25 cellular contexts compared by ENCODE assay signal in the genomic region with DNA sequence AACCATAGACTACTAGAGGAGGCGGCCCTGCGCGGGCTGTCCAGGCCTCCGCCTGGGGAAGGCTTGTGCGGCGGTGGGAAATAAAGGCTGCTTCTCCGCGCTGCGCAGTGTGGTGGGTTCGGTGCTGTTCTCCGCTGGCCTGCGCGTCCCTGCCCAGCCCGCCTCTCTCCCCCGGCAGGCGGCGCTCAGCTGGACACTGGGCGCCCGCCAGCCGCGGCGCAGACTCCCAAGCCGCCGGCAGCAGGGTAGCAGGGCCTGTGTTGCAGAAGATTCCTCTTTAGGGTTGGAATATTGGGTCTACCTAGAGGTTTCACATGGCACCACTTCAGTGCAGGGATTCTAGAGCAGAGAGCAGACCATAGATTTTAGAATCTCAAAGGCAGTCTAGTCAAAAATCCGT.
"Had no signal": no experiment of that assay in that cellular context is flagged by ENCODE, and none has a peak within 500 bp of the region (broad histone marks: within the 10 kb centered on the region; RNA-seq: fewer than 3 reads in every experiment).

No MANE protein-coding gene starts in this region.

- H3K27me3 ChIP-seq: brain microvascular endothelial cell, dorsolateral prefrontal cortex, esophagus squamous epithelium had no signal

- ATAC-seq: activated CD4-positive, alpha-beta T cell treated with anti-CD3 and anti-CD28 coated beads for 36 hours; activated CD8-positive, alpha-beta T cell treated with anti-CD3 and anti-CD28 coated beads for 36 hours; activated T-cell treated with anti-CD3 and anti-CD28 coated beads, Interleukin-2, amount 50 U/mL, for 4 hours; activated T-helper 17 cell treated with anti-CD3 and anti-CD28 coated beads, Interleukin-2, amount 50 U/mL, for 72 hours; gastroesophageal sphincter had no signal

- H3K4me3 ChIP-seq: coronary artery, dorsolateral prefrontal cortex, esophagus squamous epithelium, gastroesophageal sphincter had no signal

- H3K9me3 ChIP-seq: esophagus squamous epithelium, gastroesophageal sphincter had no signal

- H3K4me3 Mint-ChIP-seq: activated CD4-positive, alpha-beta T cell treated with anti-CD3 and anti-CD28 coated beads for 36 hours; activated CD8-positive, alpha-beta T cell treated with anti-CD3 and anti-CD28 coated beads for 36 hours; activated naive CD8-positive, alpha-beta T cell treated with anti-CD3 and anti-CD28 coated beads, Interleukin-2, amount 10 ng/mL, durations not matched to agents 7 days and 5 days; activated T-cell treated with anti-CD3 and anti-CD28 coated beads, Interleukin-2, amount 50 U/mL, for 4 hours; activated T-helper 17 cell treated with anti-CD3 and anti-CD28 coated beads, Interleukin-2, amount 50 U/mL, for 72 hours; central memory CD8-positive, alpha-beta T cell; dendritic cell treated with granulocyte-macrophage colony-stimulating factor and Interleukin-4, amounts not matched to agents 40 ng/mL and 50 ng/mL, for 4 days had no signal

- H3K36me3 Mint-ChIP-seq: activated naive CD8-positive, alpha-beta T cell treated with anti-CD3 and anti-CD28 coated beads, Interleukin-2, amount 10 ng/mL, durations not matched to agents 7 days and 5 days had no signal

- DNase-seq: activated CD4-positive, alpha-beta T cell treated with anti-CD3 and anti-CD28 coated beads for 36 hours; activated CD4-positive, alpha-beta T cell treated with anti-CD3 and anti-CD28 coated beads, Interleukin-2, amount 50 U/mL, for 1 hour; activated CD4-positive, alpha-beta T cell treated with anti-CD3 and anti-CD28 coated beads, Interleukin-2, amount 50 U/mL, for 48 hours; activated CD4-positive, CD25-positive, alpha-beta regulatory T cell; activated CD4-positive, CD25-positive, alpha-beta regulatory T cell treated with anti-CD3 and anti-CD28 coated beads, Interleukin-2, amount 50 U/mL, for 72 hours; activated CD8-positive, alpha-beta memory T cell treated with anti-CD3 and anti-CD28 coated beads for 24 hours; activated CD8-positive, alpha-beta T cell treated with anti-CD3 and anti-CD28 coated beads for 36 hours; activated effector memory CD4-positive, alpha-beta T cell treated with Interleukin-2 at 50 U/mL for 16 hours; activated gamma-delta T cell treated with Interleukin-2 at 50 U/mL for 16 hours; activated naive CD4-positive, alpha-beta T cell treated with anti-CD3 and anti-CD28 coated beads, Interleukin-2, amount 50 U/mL, for 16 hours; activated naive CD4-positive, alpha-beta T cell treated with Interleukin-2 at 50 U/mL for 16 hours; activated naive CD8-positive, alpha-beta T cell treated with anti-CD3 and anti-CD28 coated beads, Interleukin-2, amount 10 ng/mL, durations not matched to agents 7 days and 5 days; activated T-cell treated with anti-CD3 and anti-CD28 coated beads, Interleukin-2, amount 50 U/mL, for 4 hours; brain microvascular endothelial cell; dorsolateral prefrontal cortex; effector memory CD4-positive, alpha-beta T cell; esophagus squamous epithelium; foreskin melanocyte; T-helper 2 cell had no signal

- H3K4me1 ChIP-seq: esophagus squamous epithelium, gastroesophageal sphincter had no signal

- H3K36me3 ChIP-seq: brain microvascular endothelial cell, esophagus squamous epithelium, gastroesophageal sphincter had no signal

- H3K27ac Mint-ChIP-seq: activated CD4-positive, alpha-beta T cell treated with anti-CD3 and anti-CD28 coated beads for 36 hours; activated CD8-positive, alpha-beta T cell treated with anti-CD3 and anti-CD28 coated beads for 36 hours; activated T-helper 17 cell treated with anti-CD3 and anti-CD28 coated beads, Interleukin-2, amount 50 U/mL, for 72 hours had no signal

- H3K27me3 Mint-ChIP-seq: activated CD4-positive, alpha-beta T cell treated with anti-CD3 and anti-CD28 coated beads for 36 hours; activated CD8-positive, alpha-beta T cell treated with anti-CD3 and anti-CD28 coated beads for 36 hours; activated naive CD8-positive, alpha-beta T cell treated with anti-CD3 and anti-CD28 coated beads, Interleukin-2, amount 10 ng/mL, durations not matched to agents 7 days and 5 days; activated T-helper 17 cell treated with anti-CD3 and anti-CD28 coated beads, Interleukin-2, amount 50 U/mL, for 72 hours; central memory CD8-positive, alpha-beta T cell had no signal

- H3K27ac ChIP-seq: brain microvascular endothelial cell, coronary artery, dorsolateral prefrontal cortex, epithelial cell of prostate, esophagus squamous epithelium, gastroesophageal sphincter had no signal

- H3K9me3 Mint-ChIP-seq: activated naive CD8-positive, alpha-beta T cell treated with anti-CD3 and anti-CD28 coated beads, Interleukin-2, amount 10 ng/mL, durations not matched to agents 7 days and 5 days; activated T-cell treated with anti-CD3 and anti-CD28 coated beads, Interleukin-2, amount 50 U/mL, for 4 hours; activated T-helper 17 cell treated with anti-CD3 and anti-CD28 coated beads, Interleukin-2, amount 50 U/mL, for 72 hours; central memory CD8-positive, alpha-beta T cell; dendritic cell treated with granulocyte-macrophage colony-stimulating factor and Interleukin-4, amounts not matched to agents 40 ng/mL and 50 ng/mL, for 4 days had no signal
